Comparison of ENCODE assay signal across 9 cellular contexts in the genomic region with DNA sequence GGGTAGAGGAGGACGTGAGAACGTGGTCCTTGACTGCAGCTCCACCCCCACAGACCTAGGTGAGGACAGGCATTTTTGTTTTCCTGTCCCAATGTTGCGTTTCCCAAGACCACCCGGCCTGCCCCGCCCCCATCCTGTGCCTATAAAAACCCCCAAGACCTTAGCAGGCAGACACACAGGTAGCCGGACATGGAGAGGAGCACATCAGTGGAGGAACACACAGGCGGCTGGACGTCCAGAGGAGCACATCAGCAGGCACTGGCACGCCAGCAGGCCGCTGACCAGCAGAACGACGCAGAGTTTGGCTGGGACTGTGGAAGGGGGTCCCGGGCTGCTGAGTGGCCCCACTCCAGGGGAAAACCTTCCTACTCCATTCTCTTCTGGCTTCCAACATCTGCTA. TPM values are rescaled to one million over a fixed set of nuclear protein-coding genes. Genes with fewer than 3 reads are reported as not detected.
DNase-seq lines count a peak whose midpoint lies in the region; ATAC-seq and TF ChIP-seq lines count a peak whose summit lies in the region.
"Had no signal": no experiment of that assay in that cellular context is flagged by ENCODE, and none has a peak within 500 bp of the region (broad histone marks: within the 10 kb centered on the region; RNA-seq: fewer than 3 reads in every experiment).

No MANE protein-coding gene starts in this region.

- peak; percentile 39 for DNase-seq in Right ventricle myocardium superior
- DNase-seq in right atrium auricular region (ENCODE audit: low spot score): no peak
- peak; percentile 39 for DNase-seq in activated naive CD8-positive, alpha-beta T cell treated with anti-CD3 and anti-CD28 coated beads, Interleukin-2, amount 10 ng/mL, durations not matched to agents 7 days and 5 days
- no peak for DNase-seq in left lung
- no peak for DNase-seq in type B pancreatic cell (ENCODE audit: extremely low spot score, unreplicated experiment)
- no peak for DNase-seq in ecto neural progenitor cell (ENCODE audit: low spot score)
- no peak for DNase-seq in SW 1271 (lab: John Stamatoyannopoulos, UW)
- DNase-seq in CD1c-positive myeloid dendritic cell (ENCODE audit: extremely low spot score): no peak

- peak; percentile 42 for ATAC-seq in Right ventricle myocardium superior (ENCODE audit: poor library complexity)
- ATAC-seq in activated naive CD8-positive, alpha-beta T cell treated with anti-CD3 and anti-CD28 coated beads, Interleukin-2, amount 10 ng/mL, durations not matched to agents 7 days and 5 days (ENCODE audit: low read depth): no peak
- peak; percentile 27 for ATAC-seq in left lung

- H3K4me1 Mint-ChIP-seq in activated naive CD8-positive, alpha-beta T cell treated with anti-CD3 and anti-CD28 coated beads, Interleukin-2, amount 10 ng/mL, durations not matched to agents 7 days and 5 days: peaks cover 9% of the 10 kb centered on the region
- peaks cover 6% of the 10 kb centered on the region for H3K4me1 Mint-ChIP-seq in type B pancreatic cell (ENCODE audit: unreplicated experiment)

- TF ChIP-seq CTCF in right atrium auricular region (IDR thresholded peaks at IDR 0.05) (no peak), left lung (IDR thresholded peaks at IDR 0.05) (no peak), type B pancreatic cell (conservative IDR thresholded peaks at IDR 0.05) (no peak)

- H3K36me3 ChIP-seq in right atrium auricular region (no peaks in the 10 kb centered on the region), left lung (no peaks in the 10 kb centered on the region)
- H3K36me3 ChIP-seq: prostate gland had no signal

- H3K4me1 ChIP-seq in right atrium auricular region (peaks cover 0 to 8% of the 10 kb centered on the region in 2 donors), left lung (peaks cover 5 to 20% of the 10 kb centered on the region in 2 donors)
- H3K4me1 ChIP-seq: prostate gland had no signal

- H3K27me3 ChIP-seq in right atrium auricular region (no peaks in the 10 kb centered on the region), left lung (no peaks in the 10 kb centered on the region)

- H3K4me3 Mint-ChIP-seq in activated naive CD8-positive, alpha-beta T cell treated with anti-CD3 and anti-CD28 coated beads, Interleukin-2, amount 10 ng/mL, durations not matched to agents 7 days and 5 days: peak overlapping the region; percentile 82
- H3K4me3 Mint-ChIP-seq in type B pancreatic cell: peak overlapping the region; percentile 86

- intact Hi-C loops in Right ventricle myocardium superior (cut with DNase I) (no loop called here), left lung (cut with DNase I) (no loop called here)

- H3K27me3 Mint-ChIP-seq in activated naive CD8-positive, alpha-beta T cell treated with anti-CD3 and anti-CD28 coated beads, Interleukin-2, amount 10 ng/mL, durations not matched to agents 7 days and 5 days: peaks cover 12% of the 10 kb centered on the region
- peaks cover 27% of the 10 kb centered on the region for H3K27me3 Mint-ChIP-seq in type B pancreatic cell

- no peaks in the 10 kb centered on the region for H3K36me3 Mint-ChIP-seq in activated naive CD8-positive, alpha-beta T cell treated with anti-CD3 and anti-CD28 coated beads, Interleukin-2, amount 10 ng/mL, durations not matched to agents 7 days and 5 days
- H3K36me3 Mint-ChIP-seq in type B pancreatic cell: no peaks in the 10 kb centered on the region

- POLR2A ChIA-PET in activated naive CD8-positive, alpha-beta T cell treated with anti-CD3 and anti-CD28 coated beads, Interleukin-2, amount 10 ng/mL, durations not matched to agents 7 days and 5 days (lab: Charles Lee): interaction anchor here (0.6 to 1.2 kb wide), 2 partner anchors 13 to 140 kb away, joined by 3 to 4 read pairs; a partner anchor contains a TSS

- peak overlapping the region; percentile 6 for H3K27ac Mint-ChIP-seq in activated naive CD8-positive, alpha-beta T cell treated with anti-CD3 and anti-CD28 coated beads, Interleukin-2, amount 10 ng/mL, durations not matched to agents 7 days and 5 days
- H3K27ac Mint-ChIP-seq in type B pancreatic cell: peak overlapping the region; percentile 55

- H3K9me3 ChIP-seq in right atrium auricular region (no peaks in the 10 kb centered on the region), left lung (no peaks in the 10 kb centered on the region)
- H3K9me3 ChIP-seq: prostate gland had no signal

- no peaks in the 10 kb centered on the region for H3K9me3 Mint-ChIP-seq in activated naive CD8-positive, alpha-beta T cell treated with anti-CD3 and anti-CD28 coated beads, Interleukin-2, amount 10 ng/mL, durations not matched to agents 7 days and 5 days
- no peaks in the 10 kb centered on the region for H3K9me3 Mint-ChIP-seq in type B pancreatic cell

- H3K27ac ChIP-seq in right atrium auricular region: no peak overlapping the region
- H3K27ac ChIP-seq in left lung: no peak overlapping the region
- H3K27ac ChIP-seq: prostate gland had no signal

- H3K4me3 ChIP-seq in right atrium auricular region: peak overlapping the region in 1 of 2 donors; percentile 43
- peak overlapping the region in 1 of 2 donors; percentile 22 for H3K4me3 ChIP-seq in left lung

RNA-seq across cellular contexts. Expression of a gene that starts 12.7 kb away (rescaled TPM):
- total RNA-seq in Right ventricle myocardium superior: 34.3 TPM
- total RNA-seq in right atrium auricular region: 10 to 100 TPM; 22.4 to 26.3 TPM
- total RNA-seq in activated naive CD8-positive, alpha-beta T cell treated with anti-CD3 and anti-CD28 coated beads, Interleukin-2, amount 10 ng/mL, durations not matched to agents 7 days and 5 days: 10 to 100 TPM; 35.4 to 37.2 TPM
- 10 to 100 TPM; 34.1 to 51.3 TPM for total RNA-seq in left lung
- 33.7 and 35.8 TPM in 2 replicates for total RNA-seq in type B pancreatic cell (ENCODE audit: low replicate concordance)

RNA-seq across cellular contexts. Expression of a gene that starts 30.2 kb away (rescaled TPM):
- total RNA-seq in Right ventricle myocardium superior: 12.3 TPM
- 10 to 100 TPM; 17.0 to 21.0 TPM for total RNA-seq in right atrium auricular region
- 10 to 100 TPM; 17.2 to 19.6 TPM for total RNA-seq in activated naive CD8-positive, alpha-beta T cell treated with anti-CD3 and anti-CD28 coated beads, Interleukin-2, amount 10 ng/mL, durations not matched to agents 7 days and 5 days
- total RNA-seq in left lung: 10 to 100 TPM; 45.3 to 61.3 TPM
- 20.6 and 40.8 TPM in 2 replicates for total RNA-seq in type B pancreatic cell (ENCODE audit: low replicate concordance)

RNA-seq across cellular contexts. Expression of a gene that starts 37.4 kb away (rescaled TPM):
- 5.3 TPM for total RNA-seq in Right ventricle myocardium superior
- total RNA-seq in right atrium auricular region: 1 to 10 TPM; 5.5 to 8.8 TPM
- 10 to 100 TPM; 18.6 to 19.4 TPM for total RNA-seq in activated naive CD8-positive, alpha-beta T cell treated with anti-CD3 and anti-CD28 coated beads, Interleukin-2, amount 10 ng/mL, durations not matched to agents 7 days and 5 days
- total RNA-seq in left lung: 10 to 100 TPM; 57.5 to 68.0 TPM
- total RNA-seq in type B pancreatic cell (ENCODE audit: low replicate concordance): 39.0 and 47.7 TPM in 2 replicates

RNA-seq across cellular contexts. Expression of a gene that starts 47.0 kb away (rescaled TPM):
- total RNA-seq in Right ventricle myocardium superior: 26.8 TPM
- total RNA-seq in right atrium auricular region: 10 to 100 TPM; 29.7 to 54.3 TPM
- total RNA-seq in activated naive CD8-positive, alpha-beta T cell treated with anti-CD3 and anti-CD28 coated beads, Interleukin-2, amount 10 ng/mL, durations not matched to agents 7 days and 5 days: 10 to 100 TPM; 67.0 to 82.5 TPM
- total RNA-seq in left lung: 10 to 100 TPM; 64.2 to 65.8 TPM
- 83.6 and 113 TPM in 2 replicates for total RNA-seq in type B pancreatic cell (ENCODE audit: low replicate concordance)

RNA-seq across cellular contexts. Expression of a gene that starts 59.7 kb away (rescaled TPM):
- total RNA-seq in Right ventricle myocardium superior: 43.8 TPM
- total RNA-seq in right atrium auricular region: 10 to 100 TPM; 30.3 to 39.6 TPM
- 10 to 100 TPM; 64.0 to 64.5 TPM for total RNA-seq in activated naive CD8-positive, alpha-beta T cell treated with anti-CD3 and anti-CD28 coated beads, Interleukin-2, amount 10 ng/mL, durations not matched to agents 7 days and 5 days
- total RNA-seq in left lung: 10 to 100 TPM; 50.3 to 63.8 TPM
- total RNA-seq in type B pancreatic cell (ENCODE audit: low replicate concordance): 71.1 and 113 TPM in 2 replicates

Comparison
In these comparisons a context has a peak if more than half of its experiments do, and no peak if none do; other contexts are left out.
1. DNase-seq: peak in Right ventricle myocardium superior (single experiment) and activated naive CD8-positive, alpha-beta T cell treated with anti-CD3 and anti-CD28 coated beads, Interleukin-2, amount 10 ng/mL, durations not matched to agents 7 days and 5 days (single experiment); none in right atrium auricular region (single experiment), left lung (0 of 2), type B pancreatic cell (single experiment), ecto neural progenitor cell (single experiment), SW 1271 (0 of 2) and CD1c-positive myeloid dendritic cell (single experiment).